In genomic region chr2:165815742-165816141, GRCh38 we compare ENCODE assay signal across 1 cellular context.
TF ChIP-seq lines count a peak whose summit lies in the region.

No MANE protein-coding gene starts in this region.

TF ChIP-seq in GM23338, 12 proteins besides CTCF, POLR2A, EP300 and RAD21 (continued from another document):
- TF ChIP-seq ZNF462 (CRISPR knock-in tag; IDR thresholded peaks at IDR 0.05) = no peak
- TF ChIP-seq JUNB (IDR thresholded peaks at IDR 0.05; ENCODE audit: unreplicated experiment) = no peak
- no peak for TF ChIP-seq ETS1 (IDR thresholded peaks at IDR 0.05)
- TF ChIP-seq CREB1 (CRISPR knock-in tag; IDR thresholded peaks at IDR 0.05; ENCODE audit: low read depth) = no peak
- TF ChIP-seq EZH2 (IDR thresholded peaks at IDR 0.05; ENCODE audit: low read depth, unreplicated experiment) = no peak
